Comparison of ENCODE assay signal across 11 cellular contexts in the genomic region with DNA sequence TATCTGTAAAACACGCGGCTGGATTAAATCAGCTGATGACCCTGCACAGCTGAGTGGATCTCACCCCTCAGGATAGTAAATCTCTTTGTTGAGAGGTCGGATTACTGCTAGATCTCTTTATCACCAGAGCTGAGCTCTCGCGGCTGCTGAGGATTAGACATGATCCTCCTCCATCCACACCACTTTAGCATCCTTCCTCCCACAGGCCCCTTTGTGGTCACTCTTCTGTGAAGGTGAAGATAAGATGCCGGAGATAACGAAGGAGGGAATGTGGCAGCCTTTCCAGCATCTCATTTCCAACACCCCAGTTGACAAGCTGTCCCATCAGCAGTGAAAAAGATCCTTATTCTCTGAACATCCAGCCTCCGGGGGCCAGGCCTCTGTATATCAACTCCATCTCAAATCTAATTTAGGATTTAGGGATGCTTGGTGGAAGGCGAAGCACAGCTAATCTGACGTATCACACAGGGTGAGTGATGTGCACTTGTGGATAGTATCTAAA.
"Had no signal": no experiment of that assay in that cellular context is flagged by ENCODE, and none has a peak within 500 bp of the region (broad histone marks: within the 10 kb centered on the region; RNA-seq: fewer than 3 reads in every experiment).

No MANE protein-coding gene starts in this region.

- DNase-seq: heart left ventricle, T1000, tibial artery had no signal

- H3K4me3 ChIP-seq: ascending aorta, breast epithelium, gastrocnemius medialis, heart left ventricle, lung, tibial artery had no signal

- H3K9me3 Mint-ChIP-seq: activated naive CD8-positive, alpha-beta T cell treated with anti-CD3 and anti-CD28 coated beads, Interleukin-2, amount 50 U/mL, for 24 hours had no signal

- H3K27ac Mint-ChIP-seq: activated naive CD8-positive, alpha-beta T cell treated with anti-CD3 and anti-CD28 coated beads, Interleukin-2, amount 50 U/mL, for 24 hours; activated T-helper 17 cell treated with anti-CD3 and anti-CD28 coated beads, Interleukin-2, amount 50 U/mL, for 72 hours; stimulated activated memory B cell treated with anti-CD40 and anti-IgM and Interleukin-4, amounts not matched to agents 10 μg/mL and 1 μg/mL and 100 μg/mL, for 72 hours had no signal

- H3K4me3 Mint-ChIP-seq: activated naive CD8-positive, alpha-beta T cell treated with anti-CD3 and anti-CD28 coated beads, Interleukin-2, amount 50 U/mL, for 24 hours; activated T-helper 17 cell treated with anti-CD3 and anti-CD28 coated beads, Interleukin-2, amount 50 U/mL, for 72 hours; stimulated activated memory B cell treated with anti-CD40 and anti-IgM and Interleukin-4, amounts not matched to agents 10 μg/mL and 1 μg/mL and 100 μg/mL, for 72 hours had no signal

- ATAC-seq: activated naive CD8-positive, alpha-beta T cell treated with anti-CD3 and anti-CD28 coated beads, Interleukin-2, amount 50 U/mL, for 24 hours; activated T-helper 17 cell treated with anti-CD3 and anti-CD28 coated beads, Interleukin-2, amount 50 U/mL, for 72 hours had no signal

- H3K27ac ChIP-seq: ascending aorta, breast epithelium, gastrocnemius medialis, heart left ventricle, neutrophil, tibial artery had no signal

- H3K4me1 ChIP-seq: ascending aorta, breast epithelium, gastrocnemius medialis, heart left ventricle, tibial artery had no signal

- H3K4me1 Mint-ChIP-seq: activated naive CD8-positive, alpha-beta T cell treated with anti-CD3 and anti-CD28 coated beads, Interleukin-2, amount 50 U/mL, for 24 hours; activated T-helper 17 cell treated with anti-CD3 and anti-CD28 coated beads, Interleukin-2, amount 50 U/mL, for 72 hours; stimulated activated memory B cell treated with anti-CD40 and anti-IgM and Interleukin-4, amounts not matched to agents 10 μg/mL and 1 μg/mL and 100 μg/mL, for 72 hours had no signal

- H3K9me3 ChIP-seq: gastrocnemius medialis, neutrophil, tibial artery had no signal

- H3K36me3 ChIP-seq: ascending aorta, breast epithelium, gastrocnemius medialis, heart left ventricle, neutrophil, tibial artery had no signal

- H3K27me3 ChIP-seq: ascending aorta, breast epithelium, gastrocnemius medialis had no signal

- H3K36me3 Mint-ChIP-seq: stimulated activated memory B cell treated with anti-CD40 and anti-IgM and Interleukin-4, amounts not matched to agents 10 μg/mL and 1 μg/mL and 100 μg/mL, for 72 hours had no signal
